8 cellular contexts compared by ENCODE assay signal in genomic region chr5:82312373-82312856, GRCh38. TPM values are rescaled to one million over a fixed set of nuclear protein-coding genes. Genes with fewer than 3 reads are reported as not detected.
DNase-seq lines count a peak whose midpoint lies in the region; ATAC-seq, FAIRE-seq and TF ChIP-seq lines count a peak whose summit lies in the region.

No MANE protein-coding gene starts in this region.

- DNase-seq in HTR-8/SVneo (ENCODE audit: insufficient read length, low spot score) (peak; percentile 49), ascending aorta (ENCODE audit: low spot score in 2 of 2) (peak; percentile 24 to 87), hepatic stellate cell (ENCODE audit: low spot score) (peak; percentile 45), smooth muscle cell (lab: John Stamatoyannopoulos, UW; ENCODE audit: unreplicated experiment) (peak; percentile 14), OCI-M2 (lab: John Stamatoyannopoulos, UW; ENCODE audit: unreplicated experiment) (no peak)

- H3K9ac ChIP-seq in OCI-LY1 (ENCODE audit: low read length) (no peak overlapping the region), smooth muscle cell (ENCODE audit: low read depth) (no peak overlapping the region)

- H3K9me3 ChIP-seq in DOHH2 (ENCODE audit: control insufficient read depth, insufficient read depth, low read length) (no peaks in the 10 kb centered on the region), OCI-LY1 (ENCODE audit: low read length) (no peaks in the 10 kb centered on the region), ascending aorta (no peaks in the 10 kb centered on the region), smooth muscle cell (replicated peaks; ENCODE audit: low read depth) (no peaks in the 10 kb centered on the region)

- intact Hi-C loops in ascending aorta (cut with DNase I): loop anchor here (1.0 to 5.0 kb wide), 8 partner anchors 23 to 1250 kb away; no protein-coding TSS in a partner anchor

- H3K79me2 ChIP-seq in DOHH2 (ENCODE audit: control insufficient read depth, low read length): no peaks in the 10 kb centered on the region
- H3K79me2 ChIP-seq in OCI-LY1 (ENCODE audit: insufficient read depth, low read length): no peaks in the 10 kb centered on the region
- H3K79me2 ChIP-seq in smooth muscle cell (ENCODE audit: low read depth): no peaks in the 10 kb centered on the region

- H3K4me3 ChIP-seq in DOHH2 (ENCODE audit: low read length) (no peak overlapping the region), OCI-LY1 (ENCODE audit: low read depth, low read length, poor library complexity, severe bottlenecking) (no peak overlapping the region), ascending aorta (peak overlapping the region; percentile 10 to 30), smooth muscle cell (peak overlapping the region; percentile 19)

- H3F3A ChIP-seq in DOHH2 (ENCODE audit: control insufficient read depth, insufficient read depth) (no peaks in the 10 kb centered on the region), OCI-LY1 (ENCODE audit: insufficient read depth, low read length) (no peaks in the 10 kb centered on the region), smooth muscle cell (ENCODE audit: low read depth) (peaks cover 23% of the 10 kb centered on the region)

- H3K4me1 ChIP-seq in DOHH2 (ENCODE audit: control insufficient read depth, low read length) (no peaks in the 10 kb centered on the region), OCI-LY1 (ENCODE audit: insufficient read depth, low read length, severe bottlenecking) (no peaks in the 10 kb centered on the region), ascending aorta (peaks cover 4 to 9% of the 10 kb centered on the region in 2 donors), smooth muscle cell (ENCODE audit: low read depth) (peaks cover 33% of the 10 kb centered on the region)

- TF ChIP-seq CTCF in DOHH2 (IDR thresholded peaks at IDR 0.05; ENCODE audit: low read depth, low read length, poor library complexity, severe bottlenecking): peak; percentile 86
- TF ChIP-seq CTCF in OCI-LY1 (IDR thresholded peaks at IDR 0.05; ENCODE audit: low read length): peak; percentile 95
- peak; percentile 85 to 91 (median 89) for TF ChIP-seq CTCF in ascending aorta (IDR thresholded peaks at IDR 0.05)
- TF ChIP-seq CTCF in smooth muscle cell (IDR thresholded peaks at IDR 0.05; ENCODE audit: borderline replicate concordance, insufficient read depth, poor library complexity, severe bottlenecking): peak; percentile 97

- no peak for ATAC-seq in HG02870 (IDR thresholded peaks at IDR 0.05; ENCODE audit: unreplicated experiment)

- H3K36me3 ChIP-seq in DOHH2 (ENCODE audit: control insufficient read depth, low read length) (no peaks in the 10 kb centered on the region), OCI-LY1 (ENCODE audit: insufficient read depth, low read length) (no peaks in the 10 kb centered on the region), ascending aorta (no peaks in the 10 kb centered on the region), smooth muscle cell (ENCODE audit: low read depth) (no peaks in the 10 kb centered on the region)

- FAIRE-seq in HTR-8/SVneo (lab: Jason Lieb, UNC): peak; percentile 20

- H4K20me1 ChIP-seq in DOHH2 (ENCODE audit: control insufficient read depth, insufficient read depth, low read depth, low read length) (no peaks in the 10 kb centered on the region), OCI-LY1 (ENCODE audit: insufficient read depth, low read length) (no peaks in the 10 kb centered on the region), smooth muscle cell (ENCODE audit: low read depth) (no peaks in the 10 kb centered on the region)

- H3K4me2 ChIP-seq in DOHH2 (ENCODE audit: low read length) (no peak overlapping the region), OCI-LY1 (ENCODE audit: low read length) (no peak overlapping the region), smooth muscle cell (peak overlapping the region; percentile 81)

- no peaks in the 10 kb centered on the region for H3K9me2 ChIP-seq in DOHH2 (replicated peaks; ENCODE audit: control insufficient read depth, low read length)
- H3K9me2 ChIP-seq in OCI-LY1 (ENCODE audit: low read depth, low read length): no peaks in the 10 kb centered on the region

- 26% methylated on average over 17 of the region's 17 CpGs for WGBS in smooth muscle cell (ENCODE audit: low lambda C conversion rate)

- H3K27me3 ChIP-seq in DOHH2 (ENCODE audit: control insufficient read depth, low read length) (no peaks in the 10 kb centered on the region), OCI-LY1 (ENCODE audit: insufficient read depth, low read length) (no peaks in the 10 kb centered on the region), ascending aorta (no peaks in the 10 kb centered on the region), smooth muscle cell (ENCODE audit: low read depth) (no peaks in the 10 kb centered on the region)

- H2AFZ ChIP-seq in OCI-LY1 (ENCODE audit: low read length) (no peak overlapping the region), smooth muscle cell (ENCODE audit: low read depth) (no peak overlapping the region)

- H3K27ac ChIP-seq in DOHH2 (ENCODE audit: low read depth, low read length) (no peak overlapping the region), OCI-LY1 (ENCODE audit: low read depth, low read length, poor library complexity, severe bottlenecking) (no peak overlapping the region), ascending aorta (peak overlapping the region; percentile 61 to 80), smooth muscle cell (ENCODE audit: low read depth) (peak overlapping the region; percentile 66)

RNA-seq across cellular contexts. Expression of gene RPS23, which starts 34.3 kb away (rescaled TPM):
- total RNA-seq in ascending aorta (1,118 TPM), smooth muscle cell (2,914 and 3,121 TPM in 2 replicates)
- 809 and 818 TPM in 2 replicates for polyA plus RNA-seq in smooth muscle cell

Comparison
In these comparisons a context has a peak if more than half of its experiments do, and no peak if none do; other contexts are left out.
1. H3K27ac ChIP-seq: peak in ascending aorta (2 of 2) and smooth muscle cell (single experiment); none in DOHH2 (single experiment) and OCI-LY1 (single experiment).
2. H3K4me3 ChIP-seq: peak in ascending aorta (2 of 2) and smooth muscle cell (single experiment); none in DOHH2 (single experiment) and OCI-LY1 (single experiment).
3. Peak in every context shown above with its lines, with median percentiles within 50 percentile points of each other: CTCF ChIP-seq.